Comparison of ENCODE assay signal across 1 cellular context in the genomic region with DNA sequence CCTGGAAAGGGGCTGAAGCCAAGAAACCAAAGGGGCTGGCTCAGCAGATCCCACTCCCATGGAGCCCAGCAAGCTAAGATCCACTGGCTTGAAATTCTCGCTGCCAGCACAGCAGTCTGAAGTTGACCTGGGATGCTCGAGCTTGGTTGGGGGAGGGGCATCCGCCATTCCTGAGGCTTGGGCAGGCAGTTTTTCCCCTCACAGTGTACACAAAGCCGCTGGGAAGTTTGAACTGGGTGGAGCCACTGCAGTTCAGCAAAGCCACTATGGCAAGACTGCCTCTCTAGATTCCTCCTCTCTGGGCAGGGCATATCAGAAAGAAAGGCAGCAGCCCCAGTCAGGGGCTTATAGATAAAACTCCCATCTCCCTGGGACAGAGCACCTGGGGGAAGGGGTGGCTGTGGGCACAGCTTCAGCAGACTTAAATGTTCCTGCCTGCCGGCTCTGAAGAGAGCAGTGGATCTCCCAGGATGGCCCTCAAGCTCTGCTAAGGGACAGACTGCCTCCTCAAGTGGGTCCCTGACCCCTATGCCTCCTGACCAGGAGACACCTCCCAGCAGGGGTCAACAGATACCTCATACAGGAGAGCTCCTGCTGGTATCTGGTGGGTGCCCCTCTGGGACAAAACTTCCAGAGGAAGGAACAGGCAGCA. TPM values are rescaled to one million over a fixed set of nuclear protein-coding genes. Genes with fewer than 3 reads are reported as not detected.
"Had no signal": no experiment of that assay in that cellular context is flagged by ENCODE, and none has a peak within 500 bp of the region (broad histone marks: within the 10 kb centered on the region; RNA-seq: fewer than 3 reads in every experiment).

No MANE protein-coding gene starts in this region.

RNA-seq across cellular contexts. Expression of a gene that starts 24.7 kb away (rescaled TPM):
- total RNA-seq: ascending aorta had no signal
